In genomic region chr4:189092596-189092995, GRCh38 we compare ENCODE assay signal across 13 cellular contexts.
A peak's percentile ranks its signal among the peaks of the same experiment; 100 is the strongest.
DNase-seq lines count a peak whose midpoint lies in the region; ATAC-seq and TF ChIP-seq lines count a peak whose summit lies in the region.
"Had no signal": no experiment of that assay in that cellular context is flagged by ENCODE, and none has a peak within 500 bp of the region (broad histone marks: within the 10 kb centered on the region; RNA-seq: fewer than 3 reads in every experiment).

No MANE protein-coding gene starts in this region.

- H2AFZ ChIP-seq in fibroblast of lung (ENCODE audit: low read length) = peak overlapping the region; percentile 81

- no peaks in the 10 kb centered on the region for H3K9me3 ChIP-seq in fibroblast of lung (ENCODE audit: control insufficient read depth, insufficient read depth, low read depth, low read length)
- no peaks in the 10 kb centered on the region for H3K9me3 ChIP-seq in aorta (ENCODE audit: control insufficient read depth, low read length)

- H3K4me1 ChIP-seq in fibroblast of lung (ENCODE audit: control insufficient read depth, extremely low read depth, insufficient read depth, low read length) (no peaks in the 10 kb centered on the region), aorta (ENCODE audit: control insufficient read depth in 1 of 2, insufficient read depth in 2 of 2, low read length in 2 of 2) (no peaks in the 10 kb centered on the region)

- no peak overlapping the region for H3K9ac ChIP-seq in fibroblast of lung (ENCODE audit: insufficient read depth, low read length)

- in situ Hi-C loops in KBM-7 (cut with MboI; ENCODE audit: low pct_unique_long_range_greater_than_20kb, low sequenced_read_pairs) = no loop called here

- H3K4me2 ChIP-seq in fibroblast of lung (ENCODE audit: extremely low read depth, insufficient read depth, low read length) = peak overlapping the region; percentile 62

- no peaks in the 10 kb centered on the region for H4K20me1 ChIP-seq in fibroblast of lung (ENCODE audit: control insufficient read depth, extremely low read depth, insufficient read depth, low read length)

- H3K79me2 ChIP-seq in fibroblast of lung (ENCODE audit: control insufficient read depth, insufficient read depth, low read length) = no peaks in the 10 kb centered on the region

- no peaks in the 10 kb centered on the region for H3K36me3 ChIP-seq in fibroblast of lung (ENCODE audit: control insufficient read depth, insufficient read depth, low read length)
- H3K36me3 ChIP-seq in aorta (ENCODE audit: control insufficient read depth in 1 of 2, insufficient read depth in 2 of 2, low read length in 1 of 2) = no peaks in the 10 kb centered on the region

- peak overlapping the region; percentile 41 for H3K27ac ChIP-seq in fibroblast of lung (ENCODE audit: insufficient read depth, low read length)
- H3K27ac ChIP-seq in aorta (ENCODE audit: low read depth in 1 of 2, low read length in 2 of 2) = no peak overlapping the region

- H3K4me3 ChIP-seq in AG10803 (ENCODE audit: low read length) (no peak overlapping the region), fibroblast of lung (replicated peaks in 1 of 4; ENCODE audit: control extremely low read depth in 1 of 4, insufficient read depth in 1 of 4, low read depth in 3 of 4, low read length in 4 of 4) (peak overlapping the region in 2 of 4 experiments; percentile 7 to 19), aorta (ENCODE audit: low read length in 2 of 2) (no peak overlapping the region)

- TF ChIP-seq CTCF in AG10803 (conservative IDR thresholded peaks at IDR 0.05; ENCODE audit: low read length) = no peak
- TF ChIP-seq CTCF in fibroblast of lung (conservative IDR thresholded peaks at IDR 0.05 in 1 of 2, IDR thresholded peaks at IDR 0.05 in 1 of 2; ENCODE audit: low read depth in 1 of 2, low read length in 2 of 2) = no peak

- DNase-seq in AG10803 (ENCODE audit: low read depth) = peak; percentile 18
- peak; percentile 2 for DNase-seq in KBM-7
- peak; percentile 3 for DNase-seq in RKO (ENCODE audit: low spot score)
- DNase-seq in fibroblast of lung (ENCODE audit: low read depth in 2 of 2) = peak in 1 of 2 donors; percentile 30
- no peak for DNase-seq in aorta
- DNase-seq in NCI-H146 (lab: John Stamatoyannopoulos, UW) = no peak
- no peak for DNase-seq in DMS114 treated with DMSO at 0.1 percent for 48 hours (lab: John Stamatoyannopoulos, UW; ENCODE audit: unreplicated experiment)
- DNase-seq: activated CD4-positive, alpha-beta T cell treated with anti-CD3 and anti-CD28 coated beads for 4 hours; activated T-cell treated with anti-CD3 and anti-CD28 coated beads, Interleukin-2, amount 50 U/mL, for 48 hours; amniotic stem cell; NCI-H82; stimulated activated CD4-positive, alpha-beta T cell treated with anti-CD3 and anti-CD28 coated beads, Interleukin-1b, Interleukin-23, amount 100 ng/mL, for 48 hours had no signal

- 14 to 20% methylated on average over 4 of the region's 4 CpGs for WGBS in aorta, 2 donors

- H3K27me3 ChIP-seq in fibroblast of lung (ENCODE audit: control insufficient read depth, insufficient read depth, low read length) = no peaks in the 10 kb centered on the region
- no peaks in the 10 kb centered on the region for H3K27me3 ChIP-seq in aorta (ENCODE audit: control insufficient read depth in 1 of 2, insufficient read depth in 2 of 2, low read length in 1 of 2)

- no peak for ATAC-seq in aorta (ENCODE audit: low FRiP score)
- no peak for ATAC-seq in GM18873 (IDR thresholded peaks at IDR 0.05; ENCODE audit: low FRiP score, unreplicated experiment)

- intact Hi-C loops in aorta (cut with DNase I) = no loop called here

Comparison
In these comparisons a context has a peak if more than half of its experiments do, and no peak if none do; other contexts are left out.
1. DNase-seq: peak in AG10803 (single experiment), KBM-7 (single experiment) and RKO (single experiment); none in aorta (0 of 2), NCI-H146 (single experiment) and DMS114 treated with DMSO at 0.1 percent for 48 hours (single experiment).